In genomic region chr10:120138689-120139088, GRCh38 we compare ENCODE assay signal across 39 cellular contexts.
"Had no signal": no experiment of that assay in that cellular context is flagged by ENCODE, and none has a peak within 500 bp of the region (broad histone marks: within the 10 kb centered on the region; RNA-seq: fewer than 3 reads in every experiment).

No MANE protein-coding gene starts in this region.

- FAIRE-seq: astrocyte, bronchial epithelial cell, colon had no signal

- H3K9me3 ChIP-seq: adrenal gland, ascending aorta, body of pancreas had no signal

- ATAC-seq: activated naive CD4-positive, alpha-beta T cell treated with anti-CD3 and anti-CD28 coated beads, Interleukin-2, amount 50 U/mL, for 72 hours; activated naive CD8-positive, alpha-beta T cell treated with anti-CD3 and anti-CD28 coated beads, Interleukin-2, amount 50 U/mL, for 24 hours; activated T-cell treated with anti-CD3 and anti-CD28 coated beads, Interleukin-2, amount 50 U/mL, for 4 hours; activated T-cell treated with anti-CD3 and anti-CD28 coated beads, Interleukin-2, amount 50 U/mL, for 72 hours; activated T-helper 17 cell treated with anti-CD3 and anti-CD28 coated beads, Interleukin-2, amount 50 U/mL, for 72 hours; body of pancreas had no signal

- H3K27ac Mint-ChIP-seq: activated naive CD4-positive, alpha-beta T cell treated with anti-CD3 and anti-CD28 coated beads for 36 hours; activated naive CD4-positive, alpha-beta T cell treated with anti-CD3 and anti-CD28 coated beads, Interleukin-2, amount 10 ng/mL, durations not matched to agents 7 days and 5 days; activated naive CD4-positive, alpha-beta T cell treated with anti-CD3 and anti-CD28 coated beads, Interleukin-2, amount 50 U/mL, for 24 hours; activated naive CD4-positive, alpha-beta T cell treated with anti-CD3 and anti-CD28 coated beads, Interleukin-2, amount 50 U/mL, for 72 hours; activated naive CD8-positive, alpha-beta T cell; activated naive CD8-positive, alpha-beta T cell treated with anti-CD3 and anti-CD28 coated beads for 36 hours; activated naive CD8-positive, alpha-beta T cell treated with anti-CD3 and anti-CD28 coated beads, Interleukin-2, amount 10 ng/mL, durations not matched to agents 7 days and 5 days; activated naive CD8-positive, alpha-beta T cell treated with anti-CD3 and anti-CD28 coated beads, Interleukin-2, amount 50 U/mL, for 24 hours; activated T-cell treated with anti-CD3 and anti-CD28 coated beads, Interleukin-2, amount 50 U/mL, for 24 hours; activated T-cell treated with anti-CD3 and anti-CD28 coated beads, Interleukin-2, amount 50 U/mL, for 72 hours; activated T-helper 1 cell treated with anti-CD3 and anti-CD28 coated beads, Interleukin-12 subunit alpha, Interleukin-12 subunit beta, Interleukin-2, Interleukin-4 antibody, amounts not matched to agents 30 ng/mL and 10 ng/mL and 1 ng/mL, durations not matched to agents 14 hours and 24 hours and 36 hours; activated T-helper 17 cell treated with anti-CD3 and anti-CD28 coated beads, Interleukin-2, amount 50 U/mL, for 72 hours; brain had no signal

- DNase-seq: activated effector memory CD4-positive, alpha-beta T cell treated with anti-CD3 and anti-CD28 coated beads, Interleukin-2, amount 50 U/mL, for 16 hours; activated effector memory CD4-positive, alpha-beta T cell treated with Interleukin-2 at 50 U/mL for 16 hours; activated gamma-delta T cell; activated gamma-delta T cell treated with Interleukin-2 at 50 U/mL for 16 hours; activated naive CD4-positive, alpha-beta T cell; activated naive CD4-positive, alpha-beta T cell treated with anti-CD3 and anti-CD28 coated beads for 36 hours; activated naive CD4-positive, alpha-beta T cell treated with anti-CD3 and anti-CD28 coated beads, Interleukin-2, amount 10 ng/mL, durations not matched to agents 7 days and 5 days; activated naive CD4-positive, alpha-beta T cell treated with anti-CD3 and anti-CD28 coated beads, Interleukin-2, amount 50 U/mL, for 16 hours; activated naive CD4-positive, alpha-beta T cell treated with Interleukin-2 at 50 U/mL for 16 hours; activated naive CD8-positive, alpha-beta T cell treated with anti-CD3 and anti-CD28 coated beads for 36 hours; activated naive CD8-positive, alpha-beta T cell treated with anti-CD3 and anti-CD28 coated beads, Interleukin-2, amount 10 ng/mL, durations not matched to agents 7 days and 5 days; activated naive CD8-positive, alpha-beta T cell treated with anti-CD3 and anti-CD28 coated beads, Interleukin-2, amount 50 U/mL, for 24 hours; activated T-cell treated with anti-CD3 and anti-CD28 coated beads, Interleukin-2, amount 50 U/mL, for 1 hour; activated T-cell treated with anti-CD3 and anti-CD28 coated beads, Interleukin-2, amount 50 U/mL, for 24 hours; activated T-cell treated with anti-CD3 and anti-CD28 coated beads, Interleukin-2, amount 50 U/mL, for 4 hours; activated T-cell treated with anti-CD3 and anti-CD28 coated beads, Interleukin-2, amount 50 U/mL, for 48 hours; activated T-cell treated with anti-CD3 and anti-CD28 coated beads, Interleukin-2, amount 50 U/mL, for 72 hours; adrenal gland; amygdala; anterior cingulate cortex; aorta; body of pancreas; brain microvascular endothelial cell; caudate nucleus; central memory CD4-positive, alpha-beta T cell; cerebellar nuclear complex had no signal

- H3K4me1 ChIP-seq: adrenal gland, ascending aorta, body of pancreas, breast epithelium had no signal

- H3K4me3 Mint-ChIP-seq: activated naive CD4-positive, alpha-beta T cell treated with anti-CD3 and anti-CD28 coated beads for 36 hours; activated naive CD4-positive, alpha-beta T cell treated with anti-CD3 and anti-CD28 coated beads, Interleukin-2, amount 10 ng/mL, durations not matched to agents 7 days and 5 days; activated naive CD4-positive, alpha-beta T cell treated with anti-CD3 and anti-CD28 coated beads, Interleukin-2, amount 50 U/mL, for 24 hours; activated naive CD8-positive, alpha-beta T cell; activated naive CD8-positive, alpha-beta T cell treated with anti-CD3 and anti-CD28 coated beads for 36 hours; activated naive CD8-positive, alpha-beta T cell treated with anti-CD3 and anti-CD28 coated beads, Interleukin-2, amount 10 ng/mL, durations not matched to agents 7 days and 5 days; activated naive CD8-positive, alpha-beta T cell treated with anti-CD3 and anti-CD28 coated beads, Interleukin-2, amount 50 U/mL, for 24 hours; activated T-cell treated with anti-CD3 and anti-CD28 coated beads, Interleukin-2, amount 50 U/mL, for 24 hours; activated T-cell treated with anti-CD3 and anti-CD28 coated beads, Interleukin-2, amount 50 U/mL, for 4 hours; activated T-cell treated with anti-CD3 and anti-CD28 coated beads, Interleukin-2, amount 50 U/mL, for 72 hours; activated T-helper 1 cell treated with anti-CD3 and anti-CD28 coated beads, Interleukin-12 subunit alpha, Interleukin-12 subunit beta, Interleukin-2, Interleukin-4 antibody, amounts not matched to agents 30 ng/mL and 10 ng/mL and 1 ng/mL, durations not matched to agents 14 hours and 24 hours and 36 hours; activated T-helper 17 cell treated with anti-CD3 and anti-CD28 coated beads, Interleukin-2, amount 50 U/mL, for 72 hours; brain; central memory CD8-positive, alpha-beta T cell had no signal

- H3K27me3 ChIP-seq: adrenal gland, ascending aorta, body of pancreas, brain microvascular endothelial cell, breast epithelium, cardiac muscle cell had no signal

- H3K4me1 Mint-ChIP-seq: activated naive CD4-positive, alpha-beta T cell treated with anti-CD3 and anti-CD28 coated beads, Interleukin-2, amount 10 ng/mL, durations not matched to agents 7 days and 5 days; activated naive CD4-positive, alpha-beta T cell treated with anti-CD3 and anti-CD28 coated beads, Interleukin-2, amount 50 U/mL, for 24 hours; activated naive CD8-positive, alpha-beta T cell treated with anti-CD3 and anti-CD28 coated beads for 36 hours; activated naive CD8-positive, alpha-beta T cell treated with anti-CD3 and anti-CD28 coated beads, Interleukin-2, amount 10 ng/mL, durations not matched to agents 7 days and 5 days; activated naive CD8-positive, alpha-beta T cell treated with anti-CD3 and anti-CD28 coated beads, Interleukin-2, amount 50 U/mL, for 24 hours; activated T-helper 17 cell treated with anti-CD3 and anti-CD28 coated beads, Interleukin-2, amount 50 U/mL, for 72 hours; brain; central memory CD8-positive, alpha-beta T cell had no signal

- H3K36me3 Mint-ChIP-seq: activated naive CD4-positive, alpha-beta T cell treated with anti-CD3 and anti-CD28 coated beads, Interleukin-2, amount 10 ng/mL, durations not matched to agents 7 days and 5 days; activated naive CD4-positive, alpha-beta T cell treated with anti-CD3 and anti-CD28 coated beads, Interleukin-2, amount 50 U/mL, for 24 hours; activated naive CD4-positive, alpha-beta T cell treated with anti-CD3 and anti-CD28 coated beads, Interleukin-2, amount 50 U/mL, for 72 hours; activated naive CD8-positive, alpha-beta T cell; activated naive CD8-positive, alpha-beta T cell treated with anti-CD3 and anti-CD28 coated beads for 36 hours; activated naive CD8-positive, alpha-beta T cell treated with anti-CD3 and anti-CD28 coated beads, Interleukin-2, amount 10 ng/mL, durations not matched to agents 7 days and 5 days; brain had no signal

- H3K9me3 Mint-ChIP-seq: activated naive CD4-positive, alpha-beta T cell treated with anti-CD3 and anti-CD28 coated beads for 36 hours; activated naive CD4-positive, alpha-beta T cell treated with anti-CD3 and anti-CD28 coated beads, Interleukin-2, amount 10 ng/mL, durations not matched to agents 7 days and 5 days; activated naive CD4-positive, alpha-beta T cell treated with anti-CD3 and anti-CD28 coated beads, Interleukin-2, amount 50 U/mL, for 24 hours; activated naive CD4-positive, alpha-beta T cell treated with anti-CD3 and anti-CD28 coated beads, Interleukin-2, amount 50 U/mL, for 72 hours; activated naive CD8-positive, alpha-beta T cell treated with anti-CD3 and anti-CD28 coated beads for 36 hours; activated naive CD8-positive, alpha-beta T cell treated with anti-CD3 and anti-CD28 coated beads, Interleukin-2, amount 10 ng/mL, durations not matched to agents 7 days and 5 days; activated naive CD8-positive, alpha-beta T cell treated with anti-CD3 and anti-CD28 coated beads, Interleukin-2, amount 50 U/mL, for 24 hours; activated T-cell treated with anti-CD3 and anti-CD28 coated beads, Interleukin-2, amount 50 U/mL, for 24 hours; activated T-cell treated with anti-CD3 and anti-CD28 coated beads, Interleukin-2, amount 50 U/mL, for 4 hours; activated T-cell treated with anti-CD3 and anti-CD28 coated beads, Interleukin-2, amount 50 U/mL, for 72 hours; activated T-helper 1 cell treated with anti-CD3 and anti-CD28 coated beads, Interleukin-12 subunit alpha, Interleukin-12 subunit beta, Interleukin-2, Interleukin-4 antibody, amounts not matched to agents 30 ng/mL and 10 ng/mL and 1 ng/mL, durations not matched to agents 14 hours and 24 hours and 36 hours; activated T-helper 17 cell treated with anti-CD3 and anti-CD28 coated beads, Interleukin-2, amount 50 U/mL, for 72 hours; central memory CD8-positive, alpha-beta T cell had no signal

- H3K27ac ChIP-seq: adrenal gland, ascending aorta, body of pancreas, brain microvascular endothelial cell, breast epithelium, cardiac muscle cell had no signal

- H3K36me3 ChIP-seq: adrenal gland, ascending aorta, brain microvascular endothelial cell, breast epithelium, cardiac muscle cell had no signal

- H3K4me3 ChIP-seq: adrenal gland, ascending aorta, body of pancreas, breast epithelium, cardiac muscle cell had no signal
